10 cellular contexts compared by ENCODE assay signal in the genomic region with DNA sequence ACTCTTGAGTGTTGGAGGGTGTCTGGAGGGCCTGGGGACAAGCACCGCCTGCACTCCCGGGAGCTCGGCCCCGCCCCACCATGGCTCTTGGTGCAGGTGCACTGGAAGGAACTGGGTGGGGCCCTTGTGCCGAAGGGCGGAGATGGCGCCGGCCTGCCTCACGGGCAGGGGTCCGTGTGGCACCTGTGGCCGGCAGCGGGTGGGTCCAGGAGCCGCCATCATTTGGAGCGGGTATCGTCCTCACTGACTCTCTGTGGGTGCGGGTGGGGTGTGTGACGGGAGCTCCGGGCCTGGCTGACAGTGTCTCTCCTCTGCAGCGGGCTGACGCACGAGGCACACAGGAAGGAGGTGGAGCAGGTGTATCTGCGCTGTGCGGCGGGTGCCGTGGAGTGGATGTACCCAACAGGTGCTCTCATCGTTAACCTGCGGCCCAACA. TPM values are rescaled to one million over a fixed set of nuclear protein-coding genes. Genes with fewer than 3 reads are reported as not detected.
DNase-seq lines count a peak whose midpoint lies in the region; ATAC-seq lines count a peak whose summit lies in the region.
"Had no signal": no experiment of that assay in that cellular context is flagged by ENCODE, and none has a peak within 500 bp of the region (broad histone marks: within the 10 kb centered on the region; RNA-seq: fewer than 3 reads in every experiment).

No MANE protein-coding gene starts in this region.

- H3K79me2 ChIP-seq in ACC112 (ENCODE audit: control insufficient read depth, insufficient read depth, low read length, unreplicated experiment) = peaks cover 71% of the 10 kb centered on the region

- no peak overlapping the region for H2AFZ ChIP-seq in ACC112 (ENCODE audit: low read length, unreplicated experiment)

- no peak for ATAC-seq in activated T-helper 17 cell treated with anti-CD3 and anti-CD28 coated beads, Interleukin-2, amount 50 U/mL, for 72 hours (replicated peaks)
- ATAC-seq in GM18873 (IDR thresholded peaks at IDR 0.05; ENCODE audit: low FRiP score, unreplicated experiment) (no peak), GM18858 (IDR thresholded peaks at IDR 0.05; ENCODE audit: unreplicated experiment) (no peak)

- H3K4me1 Mint-ChIP-seq in activated T-helper 17 cell treated with anti-CD3 and anti-CD28 coated beads, Interleukin-2, amount 50 U/mL, for 72 hours = peaks cover 19% of the 10 kb centered on the region

- H3K9ac ChIP-seq in mucosa of rectum (ENCODE audit: low read depth in 1 of 2, low read length in 2 of 2) = peak overlapping the region; percentile 33 to 41

- peak overlapping the region; percentile 76 for H3K4me3 Mint-ChIP-seq in activated T-helper 17 cell treated with anti-CD3 and anti-CD28 coated beads, Interleukin-2, amount 50 U/mL, for 72 hours

- peaks cover 6% of the 10 kb centered on the region; the same call in 1 of the 2 replicates for H3K36me3 ChIP-seq in ACC112 (ENCODE audit: insufficient read depth, low read length)
- H3K36me3 ChIP-seq in mucosa of rectum (ENCODE audit: control insufficient read depth in 2 of 2, insufficient read depth in 2 of 2, low read length in 2 of 2) = peaks cover 17 to 24% of the 10 kb centered on the region in 2 donors

- H3K9me3 ChIP-seq in mucosa of rectum (ENCODE audit: control insufficient read depth in 2 of 2, low read length in 2 of 2) = no peaks in the 10 kb centered on the region

- H3K4me3 ChIP-seq in ACC112 (ENCODE audit: low read depth, low read length) = peak overlapping the region; percentile 39
- peak overlapping the region in 1 of 2 donors; percentile 33 for H3K4me3 ChIP-seq in mucosa of rectum (ENCODE audit: low read length in 2 of 2)

- peaks cover 44% of the 10 kb centered on the region for H3K4me1 ChIP-seq in ACC112 (ENCODE audit: control insufficient read depth, insufficient read depth, low read length, unreplicated experiment)
- H3K4me1 ChIP-seq in mucosa of rectum (ENCODE audit: control insufficient read depth in 2 of 2, insufficient read depth in 2 of 2, low read length in 2 of 2) = peaks cover 61 to 65% of the 10 kb centered on the region in 2 donors

- no peaks in the 10 kb centered on the region for H3K27me3 Mint-ChIP-seq in activated T-helper 17 cell treated with anti-CD3 and anti-CD28 coated beads, Interleukin-2, amount 50 U/mL, for 72 hours

- H3K27ac ChIP-seq in ACC112 (ENCODE audit: low read depth, low read length) = peak overlapping the region; percentile 89
- H3K27ac ChIP-seq in mucosa of rectum (ENCODE audit: low read depth in 2 of 2, low read length in 2 of 2) = peak overlapping the region; percentile 32 to 89

- H3K9me3 Mint-ChIP-seq in activated T-helper 17 cell treated with anti-CD3 and anti-CD28 coated beads, Interleukin-2, amount 50 U/mL, for 72 hours = no peaks in the 10 kb centered on the region

- H3K27me3 ChIP-seq in ACC112 (ENCODE audit: insufficient read depth, low read length) (no peaks in the 10 kb centered on the region), mucosa of rectum (ENCODE audit: control insufficient read depth in 2 of 2, insufficient read depth in 2 of 2, low read length in 2 of 2) (no peaks in the 10 kb centered on the region)

- H3K27ac Mint-ChIP-seq in activated T-helper 17 cell treated with anti-CD3 and anti-CD28 coated beads, Interleukin-2, amount 50 U/mL, for 72 hours = peak overlapping the region; percentile 89

- H3K36me3 Mint-ChIP-seq in activated T-helper 17 cell treated with anti-CD3 and anti-CD28 coated beads, Interleukin-2, amount 50 U/mL, for 72 hours (ENCODE audit: low read depth) = peaks cover 65% of the 10 kb centered on the region

- DNase-seq in DMS79 treated with DMSO at 0.1 percent for 48 hours (lab: John Stamatoyannopoulos, UW) (peak; percentile 56), A172 (ENCODE audit: low spot score) (no peak), NCI-H2196 treated with DMSO at 0.1 percent for 48 hours (lab: John Stamatoyannopoulos, UW; ENCODE audit: unreplicated experiment) (no peak)
- DNase-seq: KG1, NCI-H774 had no signal

RNA-seq across cellular contexts. Expression of a gene that starts 5.2 kb away (rescaled TPM):
- total RNA-seq in activated T-helper 17 cell treated with anti-CD3 and anti-CD28 coated beads, Interleukin-2, amount 50 U/mL, for 72 hours = 10 to 100 TPM; 21.9 to 43.4 TPM
- 125 and 190 TPM in 2 replicates for total RNA-seq in A172 (2014; rRNA removed; shearing (Covaris generic))
